In the genomic region with DNA sequence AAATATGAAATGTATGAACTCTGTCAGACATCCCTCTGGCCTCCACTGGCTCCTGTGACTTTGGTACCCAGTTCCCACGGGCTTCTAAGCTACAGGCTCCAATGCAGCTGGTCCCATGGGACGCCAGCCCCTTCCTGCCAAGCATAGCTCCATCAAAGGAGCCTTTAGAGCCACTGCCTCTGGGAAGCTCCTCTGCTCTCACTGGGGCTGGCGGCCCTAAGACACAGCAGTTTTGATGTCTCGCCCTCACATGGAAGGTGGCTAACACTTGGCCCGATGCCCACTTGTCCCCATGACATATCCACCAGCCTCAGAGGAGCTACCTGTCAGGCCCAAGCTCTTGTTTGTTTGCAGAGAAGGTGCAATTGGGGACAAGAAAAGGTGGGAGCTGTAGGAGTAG, we compare ENCODE assay signal across 20 cellular contexts.
A peak's percentile ranks its signal among the peaks of the same experiment; 100 is the strongest.
DNase-seq lines count a peak whose midpoint lies in the region; ATAC-seq, FAIRE-seq and TF ChIP-seq lines count a peak whose summit lies in the region.
"Had no signal": no experiment of that assay in that cellular context is flagged by ENCODE, and none has a peak within 500 bp of the region (broad histone marks: within the 10 kb centered on the region; RNA-seq: fewer than 3 reads in every experiment).

No MANE protein-coding gene starts in this region.

- in situ Hi-C loops in K562 (cut with MboI): no loop called here

- H3K4me1 Mint-ChIP-seq in CD8-positive, alpha-beta T cell (ENCODE audit: low read depth): no peaks in the 10 kb centered on the region
- H3K4me1 Mint-ChIP-seq: CD4-positive, CD25-positive, alpha-beta regulatory T cell; CD8-positive, alpha-beta memory T cell had no signal

- DNase-seq in DND-41 (peak; percentile 13), NCI-H69 (lab: John Stamatoyannopoulos, UW) (peak; percentile 16), K562 (ENCODE audit: extremely low read depth in 1 of 4, low spot score in 3 of 4) (no peak), neuronal stem cell (ENCODE audit: low spot score) (no peak)
- DNase-seq in CD8-positive, alpha-beta T cell: no peak
- DNase-seq: CD4-positive, CD25-positive, alpha-beta regulatory T cell; CD8-positive, alpha-beta memory T cell; DMS 273 treated with DMSO at 0.1 percent for 48 hours; DMS79; GF-D8; H9 had no signal

- no peaks in the 10 kb centered on the region for H3K4me1 ChIP-seq in DND-41 (ENCODE audit: insufficient read depth, low read length)
- no peaks in the 10 kb centered on the region for H3K4me1 ChIP-seq in K562 (replicated peaks in 1 of 2; ENCODE audit: control insufficient read depth in 2 of 2, insufficient read depth in 2 of 2, low read length in 2 of 2)
- peaks cover 0 to 4% of the 10 kb centered on the region in 2 donors for H3K4me1 ChIP-seq in neuronal stem cell (ENCODE audit: control insufficient read depth in 2 of 2, insufficient read depth in 1 of 2, low read depth in 1 of 2, low read length in 2 of 2)
- no peaks in the 10 kb centered on the region for H3K4me1 ChIP-seq in CD8-positive, alpha-beta T cell (ENCODE audit: insufficient read depth, low read length)
- H3K4me1 ChIP-seq: BLaER1 had no signal

- no peak overlapping the region for H3K14ac ChIP-seq in neuronal stem cell (ENCODE audit: low read length)

- H3K23ac ChIP-seq in neuronal stem cell (ENCODE audit: low read depth, low read length, poor library complexity): no peak overlapping the region

- no peaks in the 10 kb centered on the region for H3K36me3 Mint-ChIP-seq in CD8-positive, alpha-beta T cell
- H3K36me3 Mint-ChIP-seq: CD4-positive, CD25-positive, alpha-beta regulatory T cell; CD8-positive, alpha-beta memory T cell had no signal

- H3K9me3 ChIP-seq in DND-41 (ENCODE audit: insufficient read depth, low read length, severe bottlenecking) (peaks cover 6% of the 10 kb centered on the region), K562 (replicated peaks; ENCODE audit: control insufficient read depth, insufficient read depth, low read depth, low read length) (no peaks in the 10 kb centered on the region), neuronal stem cell (replicated peaks in 1 of 2; ENCODE audit: control insufficient read depth in 2 of 2, insufficient read depth in 1 of 2, low read depth in 1 of 2, low read length in 2 of 2) (peaks cover 0 to 3% of the 10 kb centered on the region in 2 donors)
- no peaks in the 10 kb centered on the region for H3K9me3 ChIP-seq in CD8-positive, alpha-beta T cell (ENCODE audit: low read length)

- no peak overlapping the region for H3K4ac ChIP-seq in neuronal stem cell (ENCODE audit: low read length)

- no peak overlapping the region for H3K27ac Mint-ChIP-seq in CD8-positive, alpha-beta T cell
- H3K27ac Mint-ChIP-seq: CD4-positive, CD25-positive, alpha-beta regulatory T cell; CD8-positive, alpha-beta memory T cell; GM23338 had no signal

- no peak for TF ChIP-seq RAD21 in K562 (CRISPR knock-in tag; conservative IDR thresholded peaks at IDR 0.05 in 1 of 2, IDR thresholded peaks at IDR 0.05 in 1 of 2)

- CTCF ChIA-PET in K562 (lab: Yijun Ruan, JAX; ENCODE audit: low intra/inter-chr PET ratio): no interaction called here
- CTCF ChIA-PET in CD8-positive, alpha-beta T cell (lab: Charles Lee): no interaction called here

- no peak overlapping the region for H3K4me3 Mint-ChIP-seq in CD8-positive, alpha-beta T cell
- H3K4me3 Mint-ChIP-seq: CD4-positive, CD25-positive, alpha-beta regulatory T cell; CD8-positive, alpha-beta memory T cell; GM23338; H9 had no signal

- no peak overlapping the region for H2BK15ac ChIP-seq in neuronal stem cell (ENCODE audit: low read length)

- H3K4me2 ChIP-seq in DND-41 (ENCODE audit: insufficient read depth, low read length) (no peak overlapping the region), K562 (ENCODE audit: insufficient read depth, low read length) (no peak overlapping the region), neuronal stem cell (ENCODE audit: insufficient read depth, low read length, poor library complexity, severe bottlenecking) (no peak overlapping the region)
- H3K4me2 ChIP-seq: BLaER1, GM23338 had no signal

- H3K27me3 ChIP-seq in DND-41 (ENCODE audit: insufficient read depth, low read length, poor library complexity) (no peaks in the 10 kb centered on the region), K562 (ENCODE audit: control insufficient read depth in 2 of 2, insufficient read depth in 2 of 2, low read length in 2 of 2) (no peaks in the 10 kb centered on the region; a peak in 1 of 5 replicates), neuronal stem cell (ENCODE audit: control insufficient read depth in 3 of 3, insufficient read depth in 3 of 3, low read depth in 1 of 3, low read length in 3 of 3) (no peaks in the 10 kb centered on the region)
- H3K27me3 ChIP-seq in CD8-positive, alpha-beta T cell (ENCODE audit: insufficient read depth, low read length): no peaks in the 10 kb centered on the region
- H3K27me3 ChIP-seq: BLaER1 had no signal

- no peak for TF ChIP-seq EP300 in K562 (IDR thresholded peaks at IDR 0.05; ENCODE audit: low read length)

- H3K36me3 ChIP-seq in DND-41 (ENCODE audit: insufficient read depth, low read length): no peaks in the 10 kb centered on the region
- H3K36me3 ChIP-seq in K562 (ENCODE audit: control insufficient read depth, insufficient read depth, low read length): no peaks in the 10 kb centered on the region
- H3K36me3 ChIP-seq in neuronal stem cell (replicated peaks in 1 of 2; ENCODE audit: control insufficient read depth in 2 of 2, insufficient read depth in 2 of 2, low read length in 2 of 2): no peaks in the 10 kb centered on the region
- H3K36me3 ChIP-seq in CD8-positive, alpha-beta T cell (ENCODE audit: insufficient read depth, low read length): no peaks in the 10 kb centered on the region
- H3K36me3 ChIP-seq: BLaER1 had no signal

- H3K27ac ChIP-seq in DND-41 (ENCODE audit: low read length) (no peak overlapping the region), K562 (ENCODE audit: extremely low read depth, low read depth, low read length) (no peak overlapping the region), neuronal stem cell (replicated peaks; ENCODE audit: low read length) (no peak overlapping the region)
- H3K27ac ChIP-seq in CD8-positive, alpha-beta T cell (ENCODE audit: low read depth, low read length): no peak overlapping the region
- H3K27ac ChIP-seq: BLaER1, C4-2B had no signal

- H3K4me3 ChIP-seq in DND-41 (ENCODE audit: low read depth in 1 of 2, low read length in 2 of 2) (no peak overlapping the region), K562 (no peak overlapping the region), neuronal stem cell (ENCODE audit: low read length in 2 of 2) (no peak overlapping the region)
- H3K4me3 ChIP-seq in CD8-positive, alpha-beta T cell (ENCODE audit: low read depth, low read length): no peak overlapping the region
- H3K4me3 ChIP-seq: BLaER1, GM23338 had no signal

- no peak overlapping the region for H2BK5ac ChIP-seq in neuronal stem cell (ENCODE audit: low read length)

- H3K18ac ChIP-seq in neuronal stem cell (ENCODE audit: low read length): peak overlapping the region; percentile 5

- H3K9ac ChIP-seq in DND-41 (ENCODE audit: low read depth, low read length) (no peak overlapping the region), K562 (ENCODE audit: insufficient read depth in 1 of 2, low read depth in 2 of 2, low read length in 2 of 2) (no peak overlapping the region), neuronal stem cell (ENCODE audit: low read depth, low read length, poor library complexity) (no peak overlapping the region)
- H3K9ac ChIP-seq: BLaER1 had no signal

- 3% methylated on average over 5 of the region's 5 CpGs for WGBS in K562 (ENCODE audit: insufficient coverage, low coverage, missing lambda C conversion rate)
- no CpG with 5 or more reads among the region's 5 CpGs for WGBS in neuronal stem cell (ENCODE audit: extremely low coverage in 2 of 2, insufficient read length in 2 of 2, insufficient replicate concordance in 1 of 2), 2 donors

- intact Hi-C loops in K562 (cut with micrococcal nuclease): no loop called here
- intact Hi-C loops in CD8-positive, alpha-beta T cell (cut with DNase I, micrococcal nuclease): no loop called here

- TF ChIP-seq POLR2A in K562 (conservative IDR thresholded peaks at IDR 0.05): no peak

- POLR2A ChIA-PET in K562 (lab: Yijun Ruan, JAX): interaction anchor here (0.7 kb wide), 1 partner anchor 72 kb away, joined by 3 read pairs; no protein-coding TSS in a partner anchor
- POLR2A ChIA-PET in CD8-positive, alpha-beta T cell (lab: Charles Lee): no interaction called here

- H2BK12ac ChIP-seq in neuronal stem cell (ENCODE audit: low read length): no peak overlapping the region

- no peaks in the 10 kb centered on the region for H3K79me1 ChIP-seq in neuronal stem cell (ENCODE audit: low read depth, low read length)

- H3K9me1 ChIP-seq in K562 (ENCODE audit: control insufficient read depth, insufficient read depth, low read length): no peaks in the 10 kb centered on the region

- H3K79me2 ChIP-seq in DND-41 (ENCODE audit: insufficient read depth, low read length) (no peaks in the 10 kb centered on the region), K562 (ENCODE audit: control insufficient read depth, insufficient read depth, low read length) (no peaks in the 10 kb centered on the region)

- peaks cover 6% of the 10 kb centered on the region for H3K9me3 Mint-ChIP-seq in CD8-positive, alpha-beta T cell

- H2AFZ ChIP-seq in DND-41 (ENCODE audit: low read depth, low read length) (no peak overlapping the region), K562 (ENCODE audit: low read depth, low read length) (no peak overlapping the region), neuronal stem cell (ENCODE audit: low read length) (no peak overlapping the region)
- H2AFZ ChIP-seq: GM23338 had no signal

- H2BK120ac ChIP-seq in neuronal stem cell (ENCODE audit: low read depth, low read length): no peak overlapping the region

- H3K27me3 Mint-ChIP-seq in CD8-positive, alpha-beta T cell (ENCODE audit: low read depth): no peaks in the 10 kb centered on the region
- H3K27me3 Mint-ChIP-seq: CD4-positive, CD25-positive, alpha-beta regulatory T cell had no signal

- ATAC-seq in DND-41 (ENCODE audit: insufficient read depth, low read depth) (0 out of 3 replicates have a peak, but pooled peaks have one; percentile 53), K562 (no peak), HG03045 (IDR thresholded peaks at IDR 0.05; ENCODE audit: unreplicated experiment) (no peak), HG03469 (IDR thresholded peaks at IDR 0.05; ENCODE audit: unreplicated experiment) (no peak)
- no peak for ATAC-seq in CD8-positive, alpha-beta T cell
- ATAC-seq: GM23338, HCT116 had no signal

- H2AK5ac ChIP-seq in neuronal stem cell (ENCODE audit: low read depth, low read length): no peak overlapping the region

- BruUV-seq in K562 (replicated peaks; lab: Mats Ljungman, UMichigan): no TSS peak

- no peak overlapping the region for H4K91ac ChIP-seq in neuronal stem cell (ENCODE audit: low read depth, low read length, poor library complexity)

- H4K20me1 ChIP-seq in DND-41 (ENCODE audit: insufficient read depth, low read length) (no peaks in the 10 kb centered on the region), K562 (replicated peaks; ENCODE audit: control insufficient read depth, insufficient read depth, low read length) (no peaks in the 10 kb centered on the region)
- H4K20me1 ChIP-seq: BLaER1 had no signal

- no peak overlapping the region for H4K8ac ChIP-seq in neuronal stem cell (ENCODE audit: low read depth, low read length)

- no peak for FAIRE-seq in K562 (lab: Jason Lieb, UNC)
- FAIRE-seq: D721Med, GM12891, GM18507 had no signal

- TF ChIP-seq CTCF in DND-41 (IDR thresholded peaks at IDR 0.05; ENCODE audit: borderline replicate concordance, extremely low read depth, low read length, poor library complexity, severe bottlenecking) (no peak), K562 (IDR thresholded peaks at IDR 0.05 in 2 of 3, conservative IDR thresholded peaks at IDR 0.05 in 1 of 3; ENCODE audit: insufficient read depth in 2 of 3, low read depth in 1 of 3, low read length in 3 of 3) (no peak)
- TF ChIP-seq CTCF in CD8-positive, alpha-beta T cell (IDR thresholded peaks at IDR 0.05): no peak

Comparison
In these comparisons a context has a peak if more than half of its experiments do, and no peak if none do; other contexts are left out.
1. DNase-seq: peak in DND-41 (single experiment) and NCI-H69 (single experiment); none in K562 (0 of 4), neuronal stem cell (single experiment) and CD8-positive, alpha-beta T cell (0 of 7).